Comparison of ENCODE assay signal across 11 cellular contexts in the genomic region with DNA sequence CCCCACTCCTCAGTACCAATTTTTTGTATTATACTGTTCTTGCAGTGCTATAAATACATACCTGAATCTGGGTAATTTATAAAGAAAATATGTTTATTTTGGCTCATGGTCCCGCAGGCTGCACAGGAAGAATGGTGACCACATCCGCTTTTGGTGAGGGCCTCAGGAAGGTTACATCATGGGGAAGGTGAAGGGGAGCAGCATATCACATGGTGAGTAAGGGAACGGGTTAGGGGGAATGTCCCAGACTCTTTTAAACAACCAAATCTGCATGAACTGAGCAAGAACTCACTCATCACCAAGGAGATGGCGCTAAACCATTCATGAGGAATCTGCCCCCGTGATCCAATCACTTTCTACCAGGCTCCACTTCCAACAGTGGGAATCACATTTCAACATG. TPM values are rescaled to one million over a fixed set of nuclear protein-coding genes. Genes with fewer than 3 reads are reported as not detected.
A peak's percentile ranks its signal among the peaks of the same experiment; 100 is the strongest.
DNase-seq lines count a peak whose midpoint lies in the region; ATAC-seq and TF ChIP-seq lines count a peak whose summit lies in the region.
"Had no signal": no experiment of that assay in that cellular context is flagged by ENCODE, and none has a peak within 500 bp of the region (broad histone marks: within the 10 kb centered on the region; RNA-seq: fewer than 3 reads in every experiment).

No MANE protein-coding gene starts in this region.

- peak overlapping the region; percentile 30 to 81 (median 46) for H3K27ac Mint-ChIP-seq in CD14-positive monocyte
- peak overlapping the region; percentile 9 for H3K27ac Mint-ChIP-seq in T-helper 1 cell treated with Interleukin-12 subunit alpha and Interleukin-12 subunit beta and Interleukin-4 antibody, amounts not matched to agents 30 μg/mL and 1 μg/mL, for 36 hours

- H3K4me1 Mint-ChIP-seq in CD14-positive monocyte, result peaks cover 19% of the 10 kb centered on the region
- H3K4me1 Mint-ChIP-seq in T-helper 1 cell treated with Interleukin-12 subunit alpha and Interleukin-12 subunit beta and Interleukin-4 antibody, amounts not matched to agents 30 μg/mL and 1 μg/mL, for 36 hours (ENCODE audit: low read depth), result peaks cover 32% of the 10 kb centered on the region

- peaks cover 39% of the 10 kb centered on the region in 2 donors for H3K36me3 Mint-ChIP-seq in CD14-positive monocyte
- peaks cover 62% of the 10 kb centered on the region for H3K36me3 Mint-ChIP-seq in T-helper 1 cell treated with Interleukin-12 subunit alpha and Interleukin-12 subunit beta and Interleukin-4 antibody, amounts not matched to agents 30 μg/mL and 1 μg/mL, for 36 hours (ENCODE audit: low read depth)

- no peaks in the 10 kb centered on the region for H3K9me3 ChIP-seq in tibial artery
- H3K9me3 ChIP-seq: upper lobe of left lung had no signal

- TF ChIP-seq CTCF in CD14-positive monocyte (IDR thresholded peaks at IDR 0.05) (no peak), tibial artery (IDR thresholded peaks at IDR 0.05) (no peak)

- H3K4me3 ChIP-seq in tibial artery, result no peak overlapping the region
- H3K4me3 ChIP-seq: upper lobe of left lung had no signal

- peaks cover 3 to 18% (median 9%) of the 10 kb centered on the region in 7 donors for H3K9me3 Mint-ChIP-seq in CD14-positive monocyte
- H3K9me3 Mint-ChIP-seq in T-helper 1 cell treated with Interleukin-12 subunit alpha and Interleukin-12 subunit beta and Interleukin-4 antibody, amounts not matched to agents 30 μg/mL and 1 μg/mL, for 36 hours, result peaks cover 24% of the 10 kb centered on the region

- ATAC-seq in GM21737 (IDR thresholded peaks at IDR 0.05; ENCODE audit: unreplicated experiment), result peak; percentile 57

- H3K27ac ChIP-seq in tibial artery, result no peak overlapping the region

- H3K27me3 ChIP-seq in tibial artery, result no peaks in the 10 kb centered on the region
- H3K27me3 ChIP-seq: upper lobe of left lung had no signal

- H3K36me3 ChIP-seq in tibial artery, result no peaks in the 10 kb centered on the region
- H3K36me3 ChIP-seq: upper lobe of left lung had no signal

- H3K4me3 Mint-ChIP-seq in CD14-positive monocyte, result peak overlapping the region; percentile 5 to 21
- peak overlapping the region; percentile 24 for H3K4me3 Mint-ChIP-seq in T-helper 1 cell treated with Interleukin-12 subunit alpha and Interleukin-12 subunit beta and Interleukin-4 antibody, amounts not matched to agents 30 μg/mL and 1 μg/mL, for 36 hours

- intact Hi-C loops in CD14-positive monocyte (cut with micrococcal nuclease), result no loop called here
- intact Hi-C loops in tibial artery (cut with DNase I; ENCODE audit: low total_unique reads), result no loop called here

- DNase-seq in CD14-positive monocyte (ENCODE audit: low spot score), result peak; percentile 49
- DNase-seq in glomerular visceral epithelial cell (ENCODE audit: extremely low spot score), result peak; percentile 23
- DNase-seq in amygdala (lab: John Stamatoyannopoulos, UW), result no peak
- DNase-seq in tibial artery, result no peak
- DNase-seq in NCI-H1417 treated with DMSO at 0.1 percent for 48 hours (lab: John Stamatoyannopoulos, UW), result no peak
- no peak for DNase-seq in NCI-H69 (lab: John Stamatoyannopoulos, UW)
- DNase-seq: activated T-cell treated with anti-CD3 and anti-CD28 coated beads, Interleukin-2, amount 50 U/mL, for 48 hours; NCI-H2227 treated with DMSO at 0.1 percent for 48 hours had no signal

- no peaks in the 10 kb centered on the region for H3K4me1 ChIP-seq in tibial artery
- H3K4me1 ChIP-seq: upper lobe of left lung had no signal

- H3K27me3 Mint-ChIP-seq in CD14-positive monocyte (ENCODE audit: low read depth in 3 of 3), result peaks cover 0 to 2% (median 0%) of the 10 kb centered on the region in 3 donors
- H3K27me3 Mint-ChIP-seq in T-helper 1 cell treated with Interleukin-12 subunit alpha and Interleukin-12 subunit beta and Interleukin-4 antibody, amounts not matched to agents 30 μg/mL and 1 μg/mL, for 36 hours (ENCODE audit: low read depth), result no peaks in the 10 kb centered on the region

RNA-seq across cellular contexts. Expression of gene OSBPL8, which starts 40.0 kb away (rescaled TPM):
- 100 to 1,000 TPM; 147 to 167 TPM for polyA plus RNA-seq in CD14-positive monocyte

Comparison
In these comparisons a context has a peak if more than half of its experiments do, and no peak if none do; other contexts are left out.
1. DNase-seq: peak in CD14-positive monocyte (single experiment) and glomerular visceral epithelial cell (single experiment); none in amygdala (0 of 56), tibial artery (0 of 2), NCI-H1417 treated with DMSO at 0.1 percent for 48 hours (single experiment) and NCI-H69 (single experiment).